Comparison of ENCODE assay signal across 14 cellular contexts in the genomic region with DNA sequence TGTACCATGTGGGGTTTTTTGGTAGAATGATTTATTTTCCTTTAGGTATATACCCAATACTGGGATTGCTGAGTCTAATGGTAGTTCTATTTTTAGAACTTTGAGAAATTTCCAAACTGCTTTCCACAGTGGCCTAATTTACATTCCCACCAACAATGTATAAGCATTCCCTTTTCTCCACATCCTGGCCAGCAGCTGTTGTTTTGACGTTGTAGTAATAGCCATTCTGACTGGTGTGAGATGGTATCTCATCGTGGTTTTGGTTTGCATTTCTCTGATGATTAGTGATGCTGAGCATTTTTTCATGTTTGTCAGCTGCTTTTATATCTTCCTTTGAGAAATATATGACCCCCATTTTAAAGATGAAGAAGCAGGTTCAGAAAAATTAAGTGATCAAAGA.
DNase-seq lines count a peak whose midpoint lies in the region; ATAC-seq and TF ChIP-seq lines count a peak whose summit lies in the region.
"Had no signal": no experiment of that assay in that cellular context is flagged by ENCODE, and none has a peak within 500 bp of the region (broad histone marks: within the 10 kb centered on the region; RNA-seq: fewer than 3 reads in every experiment).

No MANE protein-coding gene starts in this region.

- peaks cover 6% of the 10 kb centered on the region for H3K9me3 Mint-ChIP-seq in HFFc6
- H3K9me3 Mint-ChIP-seq: CD4-positive, CD25-positive, alpha-beta regulatory T cell; immature natural killer cell; nephron progenitor cell had no signal

- H3K4me3 Mint-ChIP-seq in HFFc6, result peak overlapping the region; percentile 69
- H3K4me3 Mint-ChIP-seq: CD4-positive, CD25-positive, alpha-beta regulatory T cell; nephron progenitor cell had no signal

- H3K27ac Mint-ChIP-seq in HFFc6, result peak overlapping the region; percentile 79
- H3K27ac Mint-ChIP-seq: CD4-positive, CD25-positive, alpha-beta regulatory T cell had no signal

- H3K27me3 ChIP-seq in skeletal muscle satellite cell (ENCODE audit: control insufficient read depth, insufficient read depth, low read length) (no peaks in the 10 kb centered on the region), left lung (no peaks in the 10 kb centered on the region)

- peaks cover 81% of the 10 kb centered on the region for H3K4me1 Mint-ChIP-seq in HFFc6 (ENCODE audit: low read depth)

- no peak for TF ChIP-seq CTCF in HFFc6 (IDR thresholded peaks at IDR 0.05)
- TF ChIP-seq CTCF in fibroblast of the aortic adventitia (IDR thresholded peaks at IDR 0.05; ENCODE audit: insufficient read depth, low read length), result no peak
- no peak for TF ChIP-seq CTCF in left lung (IDR thresholded peaks at IDR 0.05)

- peaks cover 62% of the 10 kb centered on the region for H3K4me1 ChIP-seq in skeletal muscle satellite cell (ENCODE audit: control insufficient read depth, insufficient read depth, low read length)
- H3K4me1 ChIP-seq in left lung, result peaks cover 14 to 16% of the 10 kb centered on the region in 2 donors

- H3K36me3 ChIP-seq in skeletal muscle satellite cell (ENCODE audit: insufficient read depth, low read length), result peaks cover 39% of the 10 kb centered on the region
- H3K36me3 ChIP-seq in left lung, result no peaks in the 10 kb centered on the region

- H3K27ac ChIP-seq in left lung, result no peak overlapping the region
- H3K27ac ChIP-seq: RWPE1 had no signal

- no peak overlapping the region for H3K4me2 ChIP-seq in skeletal muscle satellite cell (ENCODE audit: low read length)

- H3K36me3 Mint-ChIP-seq in HFFc6 (ENCODE audit: low read depth), result peaks cover 53% of the 10 kb centered on the region

- ATAC-seq in left lung (no peak), GM18873 (IDR thresholded peaks at IDR 0.05; ENCODE audit: low FRiP score, unreplicated experiment) (no peak)

- no peak overlapping the region for H3K4me3 ChIP-seq in fibroblast of the aortic adventitia (ENCODE audit: low read depth, low read length)
- H3K4me3 ChIP-seq in skeletal muscle satellite cell (ENCODE audit: low read length), result no peak overlapping the region
- H3K4me3 ChIP-seq in left lung, result no peak overlapping the region

- H3K9ac ChIP-seq in skeletal muscle satellite cell (ENCODE audit: low read depth, low read length), result peak overlapping the region; percentile 77

- intact Hi-C loops in left lung (cut with DNase I), result no loop called here

- peaks cover 2% of the 10 kb centered on the region for H3K27me3 Mint-ChIP-seq in HFFc6 (ENCODE audit: insufficient read depth)

- peaks cover 4% of the 10 kb centered on the region for H3K9me3 ChIP-seq in skeletal muscle satellite cell (replicated peaks; ENCODE audit: low read length)
- H3K9me3 ChIP-seq in left lung, result no peaks in the 10 kb centered on the region

- DNase-seq in HFFc6, result peak; percentile 93
- DNase-seq in amniotic epithelial cell (ENCODE audit: low read depth), result peak; percentile 92
- DNase-seq in fibroblast of the aortic adventitia (ENCODE audit: low read depth), result peak; percentile 86
- DNase-seq in dermis blood vessel endothelial cell, result no peak
- no peak for DNase-seq in NCI-H69 (lab: John Stamatoyannopoulos, UW)
- DNase-seq in left lung, result no peak
- DNase-seq: CD4-positive, CD25-positive, alpha-beta regulatory T cell; NCI-H510A treated with DMSO at 0.1 percent for 48 hours; nephron progenitor cell; stimulated activated CD4-positive, alpha-beta T cell treated with anti-CD3 and anti-CD28 coated beads, Interleukin-15, amount 100 ng/mL, for 24 hours had no signal

Comparison
In these comparisons a context has a peak if more than half of its experiments do, and no peak if none do; other contexts are left out.
1. DNase-seq: peak in HFFc6 (single experiment), amniotic epithelial cell (single experiment) and fibroblast of the aortic adventitia (single experiment); none in dermis blood vessel endothelial cell (single experiment), NCI-H69 (single experiment) and left lung (0 of 2).